ENCODE assay signal across 1 cellular context in the genomic region with DNA sequence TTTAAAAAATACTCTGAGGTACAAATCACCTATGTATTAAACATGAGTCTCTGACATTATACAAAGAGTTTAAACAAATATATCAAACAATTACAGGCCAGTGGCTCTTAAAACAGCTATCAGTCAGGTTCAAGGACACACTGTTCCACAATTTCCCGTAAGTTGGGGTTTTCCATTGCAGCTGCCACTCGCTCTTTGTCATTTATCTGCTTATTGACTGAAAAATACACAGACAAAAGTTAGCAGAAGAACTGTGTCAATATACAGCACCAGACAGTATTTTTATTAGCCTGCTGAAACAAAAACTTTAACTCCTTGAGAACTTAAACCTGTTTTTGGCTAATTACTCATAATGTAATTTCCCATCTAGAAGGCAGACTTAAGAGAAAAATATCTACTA.
TF ChIP-seq lines count a peak whose summit lies in the region.

No MANE protein-coding gene starts in this region.

TF ChIP-seq in HepG2, 621 proteins besides CTCF, POLR2A, EP300 and RAD21 (continued from another document and continues in another):
- TF ChIP-seq, protein P1, sequence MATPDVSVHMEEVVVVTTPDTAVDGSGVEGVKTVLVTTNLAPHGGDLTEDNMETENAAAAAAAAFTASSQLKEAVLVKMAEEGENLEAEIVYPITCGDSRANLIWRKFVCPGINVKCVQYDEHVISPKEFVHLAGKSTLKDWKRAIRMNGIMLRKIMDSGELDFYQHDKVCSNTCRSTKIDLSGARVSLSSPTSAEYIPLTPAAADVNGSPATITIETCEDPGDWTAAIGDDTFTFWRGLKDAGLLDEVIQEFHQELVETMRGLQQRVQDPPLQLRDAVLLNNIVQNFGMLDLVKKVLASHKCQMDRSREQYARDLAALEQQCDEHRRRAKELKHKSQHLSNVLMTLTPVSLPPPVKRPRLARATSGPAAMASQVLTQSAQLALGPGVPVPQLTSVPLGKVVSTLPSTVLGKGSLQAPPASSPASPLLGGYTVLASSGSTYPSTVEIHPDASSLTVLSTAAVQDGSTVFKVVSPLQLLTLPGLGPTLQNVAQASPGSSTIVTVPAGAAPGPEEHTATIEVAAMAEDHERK (CRISPR knock-in tag; IDR thresholded peaks at IDR 0.05; ENCODE audit: low read depth) = no peak
- no peak for TF ChIP-seq ZNF788 (CRISPR knock-in tag; IDR thresholded peaks at IDR 0.05; ENCODE audit: borderline replicate concordance)
- no peak for TF ChIP-seq ZNF552 (CRISPR knock-in tag; IDR thresholded peaks at IDR 0.05; ENCODE audit: borderline replicate concordance)
- TF ChIP-seq RBAK (CRISPR knock-in tag; IDR thresholded peaks at IDR 0.05) = no peak
- peak; percentile 48; the same call in 1 of the 2 replicates for TF ChIP-seq CBFB (CRISPR knock-in tag; IDR thresholded peaks at IDR 0.05)
- TF ChIP-seq, protein P2, sequence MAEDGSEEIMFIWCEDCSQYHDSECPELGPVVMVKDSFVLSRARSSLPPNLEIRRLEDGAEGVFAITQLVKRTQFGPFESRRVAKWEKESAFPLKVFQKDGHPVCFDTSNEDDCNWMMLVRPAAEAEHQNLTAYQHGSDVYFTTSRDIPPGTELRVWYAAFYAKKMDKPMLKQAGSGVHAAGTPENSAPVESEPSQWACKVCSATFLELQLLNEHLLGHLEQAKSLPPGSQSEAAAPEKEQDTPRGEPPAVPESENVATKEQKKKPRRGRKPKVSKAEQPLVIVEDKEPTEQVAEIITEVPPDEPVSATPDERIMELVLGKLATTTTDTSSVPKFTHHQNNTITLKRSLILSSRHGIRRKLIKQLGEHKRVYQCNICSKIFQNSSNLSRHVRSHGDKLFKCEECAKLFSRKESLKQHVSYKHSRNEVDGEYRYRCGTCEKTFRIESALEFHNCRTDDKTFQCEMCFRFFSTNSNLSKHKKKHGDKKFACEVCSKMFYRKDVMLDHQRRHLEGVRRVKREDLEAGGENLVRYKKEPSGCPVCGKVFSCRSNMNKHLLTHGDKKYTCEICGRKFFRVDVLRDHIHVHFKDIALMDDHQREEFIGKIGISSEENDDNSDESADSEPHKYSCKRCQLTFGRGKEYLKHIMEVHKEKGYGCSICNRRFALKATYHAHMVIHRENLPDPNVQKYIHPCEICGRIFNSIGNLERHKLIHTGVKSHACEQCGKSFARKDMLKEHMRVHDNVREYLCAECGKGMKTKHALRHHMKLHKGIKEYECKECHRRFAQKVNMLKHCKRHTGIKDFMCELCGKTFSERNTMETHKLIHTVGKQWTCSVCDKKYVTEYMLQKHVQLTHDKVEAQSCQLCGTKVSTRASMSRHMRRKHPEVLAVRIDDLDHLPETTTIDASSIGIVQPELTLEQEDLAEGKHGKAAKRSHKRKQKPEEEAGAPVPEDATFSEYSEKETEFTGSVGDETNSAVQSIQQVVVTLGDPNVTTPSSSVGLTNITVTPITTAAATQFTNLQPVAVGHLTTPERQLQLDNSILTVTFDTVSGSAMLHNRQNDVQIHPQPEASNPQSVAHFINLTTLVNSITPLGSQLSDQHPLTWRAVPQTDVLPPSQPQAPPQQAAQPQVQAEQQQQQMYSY (CRISPR knock-in tag; IDR thresholded peaks at IDR 0.05) = no peak; the same call in 1 of the 2 replicates
- TF ChIP-seq, protein P3, sequence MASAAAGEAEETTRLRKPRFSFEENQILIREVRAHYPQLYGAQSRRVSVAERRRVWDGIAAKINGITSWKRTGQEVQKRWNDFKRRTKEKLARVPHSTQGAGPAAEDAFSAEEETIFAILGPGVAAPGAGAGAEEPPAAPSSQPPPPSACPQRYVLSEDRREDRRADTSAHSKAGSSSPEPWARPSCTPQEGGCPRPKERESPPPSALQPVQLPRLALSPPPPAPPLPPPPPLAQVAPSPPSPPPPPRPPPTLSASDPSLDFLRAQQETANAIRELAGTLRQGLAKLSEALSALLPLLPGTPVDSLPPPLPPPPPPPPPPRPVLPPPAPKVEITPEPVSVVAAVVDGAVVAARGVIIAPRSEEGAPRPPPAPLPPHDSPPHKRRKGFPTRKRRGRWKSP (CRISPR knock-in tag; IDR thresholded peaks at IDR 0.05) = peak; percentile 37; the same call in 1 of the 2 replicates
- TF ChIP-seq, protein P4, sequence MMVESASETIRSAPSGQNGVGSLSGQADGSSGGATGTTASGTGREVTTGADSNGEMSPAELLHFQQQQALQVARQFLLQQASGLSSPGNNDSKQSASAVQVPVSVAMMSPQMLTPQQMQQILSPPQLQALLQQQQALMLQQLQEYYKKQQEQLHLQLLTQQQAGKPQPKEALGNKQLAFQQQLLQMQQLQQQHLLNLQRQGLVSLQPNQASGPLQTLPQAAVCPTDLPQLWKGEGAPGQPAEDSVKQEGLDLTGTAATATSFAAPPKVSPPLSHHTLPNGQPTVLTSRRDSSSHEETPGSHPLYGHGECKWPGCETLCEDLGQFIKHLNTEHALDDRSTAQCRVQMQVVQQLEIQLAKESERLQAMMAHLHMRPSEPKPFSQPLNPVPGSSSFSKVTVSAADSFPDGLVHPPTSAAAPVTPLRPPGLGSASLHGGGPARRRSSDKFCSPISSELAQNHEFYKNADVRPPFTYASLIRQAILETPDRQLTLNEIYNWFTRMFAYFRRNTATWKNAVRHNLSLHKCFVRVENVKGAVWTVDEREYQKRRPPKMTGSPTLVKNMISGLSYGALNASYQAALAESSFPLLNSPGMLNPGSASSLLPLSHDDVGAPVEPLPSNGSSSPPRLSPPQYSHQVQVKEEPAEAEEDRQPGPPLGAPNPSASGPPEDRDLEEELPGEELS (CRISPR knock-in tag; IDR thresholded peaks at IDR 0.05) = peak; percentile 89
- TF ChIP-seq, protein P5, sequence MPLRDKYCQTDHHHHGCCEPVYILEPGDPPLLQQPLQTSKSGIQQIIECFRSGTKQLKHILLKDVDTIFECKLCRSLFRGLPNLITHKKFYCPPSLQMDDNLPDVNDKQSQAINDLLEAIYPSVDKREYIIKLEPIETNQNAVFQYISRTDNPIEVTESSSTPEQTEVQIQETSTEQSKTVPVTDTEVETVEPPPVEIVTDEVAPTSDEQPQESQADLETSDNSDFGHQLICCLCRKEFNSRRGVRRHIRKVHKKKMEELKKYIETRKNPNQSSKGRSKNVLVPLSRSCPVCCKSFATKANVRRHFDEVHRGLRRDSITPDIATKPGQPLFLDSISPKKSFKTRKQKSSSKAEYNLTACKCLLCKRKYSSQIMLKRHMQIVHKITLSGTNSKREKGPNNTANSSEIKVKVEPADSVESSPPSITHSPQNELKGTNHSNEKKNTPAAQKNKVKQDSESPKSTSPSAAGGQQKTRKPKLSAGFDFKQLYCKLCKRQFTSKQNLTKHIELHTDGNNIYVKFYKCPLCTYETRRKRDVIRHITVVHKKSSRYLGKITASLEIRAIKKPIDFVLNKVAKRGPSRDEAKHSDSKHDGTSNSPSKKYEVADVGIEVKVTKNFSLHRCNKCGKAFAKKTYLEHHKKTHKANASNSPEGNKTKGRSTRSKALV (CRISPR knock-in tag; IDR thresholded peaks at IDR 0.05) = no peak
- TF ChIP-seq, protein P6, sequence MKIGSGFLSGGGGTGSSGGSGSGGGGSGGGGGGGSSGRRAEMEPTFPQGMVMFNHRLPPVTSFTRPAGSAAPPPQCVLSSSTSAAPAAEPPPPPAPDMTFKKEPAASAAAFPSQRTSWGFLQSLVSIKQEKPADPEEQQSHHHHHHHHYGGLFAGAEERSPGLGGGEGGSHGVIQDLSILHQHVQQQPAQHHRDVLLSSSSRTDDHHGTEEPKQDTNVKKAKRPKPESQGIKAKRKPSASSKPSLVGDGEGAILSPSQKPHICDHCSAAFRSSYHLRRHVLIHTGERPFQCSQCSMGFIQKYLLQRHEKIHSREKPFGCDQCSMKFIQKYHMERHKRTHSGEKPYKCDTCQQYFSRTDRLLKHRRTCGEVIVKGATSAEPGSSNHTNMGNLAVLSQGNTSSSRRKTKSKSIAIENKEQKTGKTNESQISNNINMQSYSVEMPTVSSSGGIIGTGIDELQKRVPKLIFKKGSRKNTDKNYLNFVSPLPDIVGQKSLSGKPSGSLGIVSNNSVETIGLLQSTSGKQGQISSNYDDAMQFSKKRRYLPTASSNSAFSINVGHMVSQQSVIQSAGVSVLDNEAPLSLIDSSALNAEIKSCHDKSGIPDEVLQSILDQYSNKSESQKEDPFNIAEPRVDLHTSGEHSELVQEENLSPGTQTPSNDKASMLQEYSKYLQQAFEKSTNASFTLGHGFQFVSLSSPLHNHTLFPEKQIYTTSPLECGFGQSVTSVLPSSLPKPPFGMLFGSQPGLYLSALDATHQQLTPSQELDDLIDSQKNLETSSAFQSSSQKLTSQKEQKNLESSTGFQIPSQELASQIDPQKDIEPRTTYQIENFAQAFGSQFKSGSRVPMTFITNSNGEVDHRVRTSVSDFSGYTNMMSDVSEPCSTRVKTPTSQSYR (CRISPR knock-in tag; IDR thresholded peaks at IDR 0.05; ENCODE audit: borderline replicate concordance) = peak; percentile 56; the same call in 1 of the 2 replicates
- no peak for TF ChIP-seq ZNF225 (CRISPR knock-in tag; IDR thresholded peaks at IDR 0.05)
- TF ChIP-seq RFXAP (CRISPR knock-in tag; IDR thresholded peaks at IDR 0.05; ENCODE audit: borderline replicate concordance) = no peak
- no peak for TF ChIP-seq U2AF1 (optimal IDR thresholded peaks at IDR 0.05; ENCODE audit: low read depth, low read length)
- no peak for TF ChIP-seq ATF7-NPFF (CRISPR knock-in tag; IDR thresholded peaks at IDR 0.05; ENCODE audit: low read depth)
- peak; percentile 68 for TF ChIP-seq MEIS2 (CRISPR knock-in tag; IDR thresholded peaks at IDR 0.05)
- TF ChIP-seq ZNF180 (CRISPR knock-in tag; IDR thresholded peaks at IDR 0.05; ENCODE audit: borderline replicate concordance, low read depth) = no peak
- TF ChIP-seq ZNF484 (CRISPR knock-in tag; IDR thresholded peaks at IDR 0.05; ENCODE audit: borderline replicate concordance, low read depth) = no peak
- no peak for TF ChIP-seq ZNF260 (CRISPR knock-in tag; IDR thresholded peaks at IDR 0.05; ENCODE audit: borderline replicate concordance, low read depth)
- no peak for TF ChIP-seq ZBTB1 (CRISPR knock-in tag; IDR thresholded peaks at IDR 0.05; ENCODE audit: borderline replicate concordance)
- peak; percentile 48; the same call in 1 of the 2 replicates for TF ChIP-seq GATAD1 (CRISPR knock-in tag; IDR thresholded peaks at IDR 0.05)
- TF ChIP-seq, protein P7, sequence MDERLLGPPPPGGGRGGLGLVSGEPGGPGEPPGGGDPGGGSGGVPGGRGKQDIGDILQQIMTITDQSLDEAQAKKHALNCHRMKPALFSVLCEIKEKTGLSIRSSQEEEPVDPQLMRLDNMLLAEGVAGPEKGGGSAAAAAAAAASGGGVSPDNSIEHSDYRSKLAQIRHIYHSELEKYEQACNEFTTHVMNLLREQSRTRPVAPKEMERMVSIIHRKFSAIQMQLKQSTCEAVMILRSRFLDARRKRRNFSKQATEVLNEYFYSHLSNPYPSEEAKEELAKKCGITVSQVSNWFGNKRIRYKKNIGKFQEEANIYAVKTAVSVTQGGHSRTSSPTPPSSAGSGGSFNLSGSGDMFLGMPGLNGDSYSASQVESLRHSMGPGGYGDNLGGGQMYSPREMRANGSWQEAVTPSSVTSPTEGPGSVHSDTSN (CRISPR knock-in tag; IDR thresholded peaks at IDR 0.05) = no peak
- TF ChIP-seq SIN3A (IDR thresholded peaks at IDR 0.05; ENCODE audit: borderline replicate concordance, low read depth, low read length) = no peak
- TF ChIP-seq HNF4A (CRISPR knock-in tag; IDR thresholded peaks at IDR 0.05) = peak; percentile 69
- no peak for TF ChIP-seq NFE2L1 (CRISPR knock-in tag; IDR thresholded peaks at IDR 0.05; ENCODE audit: borderline replicate concordance)
- no peak for TF ChIP-seq SRF (IDR thresholded peaks at IDR 0.05; ENCODE audit: low read depth, low read length)
- TF ChIP-seq KDM3A (CRISPR knock-in tag; IDR thresholded peaks at IDR 0.05; ENCODE audit: low read depth) = no peak
- no peak for TF ChIP-seq KLF12 (CRISPR knock-in tag; IDR thresholded peaks at IDR 0.05; ENCODE audit: borderline replicate concordance)
- no peak for TF ChIP-seq MEIS1 (CRISPR knock-in tag; IDR thresholded peaks at IDR 0.05; ENCODE audit: borderline replicate concordance)
- TF ChIP-seq, protein P8, sequence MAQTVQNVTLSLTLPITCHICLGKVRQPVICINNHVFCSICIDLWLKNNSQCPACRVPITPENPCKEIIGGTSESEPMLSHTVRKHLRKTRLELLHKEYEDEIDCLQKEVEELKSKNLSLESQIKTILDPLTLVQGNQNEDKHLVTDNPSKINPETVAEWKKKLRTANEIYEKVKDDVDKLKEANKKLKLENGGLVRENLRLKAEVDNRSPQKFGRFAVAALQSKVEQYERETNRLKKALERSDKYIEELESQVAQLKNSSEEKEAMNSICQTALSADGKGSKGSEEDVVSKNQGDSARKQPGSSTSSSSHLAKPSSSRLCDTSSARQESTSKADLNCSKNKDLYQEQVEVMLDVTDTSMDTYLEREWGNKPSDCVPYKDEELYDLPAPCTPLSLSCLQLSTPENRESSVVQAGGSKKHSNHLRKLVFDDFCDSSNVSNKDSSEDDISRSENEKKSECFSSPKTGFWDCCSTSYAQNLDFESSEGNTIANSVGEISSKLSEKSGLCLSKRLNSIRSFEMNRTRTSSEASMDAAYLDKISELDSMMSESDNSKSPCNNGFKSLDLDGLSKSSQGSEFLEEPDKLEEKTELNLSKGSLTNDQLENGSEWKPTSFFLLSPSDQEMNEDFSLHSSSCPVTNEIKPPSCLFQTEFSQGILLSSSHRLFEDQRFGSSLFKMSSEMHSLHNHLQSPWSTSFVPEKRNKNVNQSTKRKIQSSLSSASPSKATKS (CRISPR knock-in tag; IDR thresholded peaks at IDR 0.05) = no peak
- TF ChIP-seq ZFP37 (CRISPR knock-in tag; IDR thresholded peaks at IDR 0.05; ENCODE audit: borderline replicate concordance) = no peak
- no peak for TF ChIP-seq HOXA9 (CRISPR knock-in tag; IDR thresholded peaks at IDR 0.05; ENCODE audit: borderline replicate concordance)
- no peak for TF ChIP-seq MTA1 (CRISPR knock-in tag; IDR thresholded peaks at IDR 0.05; ENCODE audit: borderline replicate concordance)
- no peak for TF ChIP-seq FIP1L1 (IDR thresholded peaks at IDR 0.05; ENCODE audit: borderline replicate concordance, insufficient read depth, low read depth, low read length)
- no peak for TF ChIP-seq ARHGAP35 (CRISPR knock-in tag; IDR thresholded peaks at IDR 0.05; ENCODE audit: borderline replicate concordance)
- TF ChIP-seq JUN (CRISPR knock-in tag; IDR thresholded peaks at IDR 0.05) = no peak
- no peak for TF ChIP-seq KLF15 (CRISPR knock-in tag; IDR thresholded peaks at IDR 0.05; ENCODE audit: borderline replicate concordance)
- TF ChIP-seq PHB2 (IDR thresholded peaks at IDR 0.05; ENCODE audit: partially characterized antibody) = no peak
- no peak for TF ChIP-seq KMT2A (CRISPR knock-in tag; IDR thresholded peaks at IDR 0.05)
- no peak for TF ChIP-seq ZNF841 (CRISPR knock-in tag; IDR thresholded peaks at IDR 0.05; ENCODE audit: borderline replicate concordance)
- TF ChIP-seq, protein P9, sequence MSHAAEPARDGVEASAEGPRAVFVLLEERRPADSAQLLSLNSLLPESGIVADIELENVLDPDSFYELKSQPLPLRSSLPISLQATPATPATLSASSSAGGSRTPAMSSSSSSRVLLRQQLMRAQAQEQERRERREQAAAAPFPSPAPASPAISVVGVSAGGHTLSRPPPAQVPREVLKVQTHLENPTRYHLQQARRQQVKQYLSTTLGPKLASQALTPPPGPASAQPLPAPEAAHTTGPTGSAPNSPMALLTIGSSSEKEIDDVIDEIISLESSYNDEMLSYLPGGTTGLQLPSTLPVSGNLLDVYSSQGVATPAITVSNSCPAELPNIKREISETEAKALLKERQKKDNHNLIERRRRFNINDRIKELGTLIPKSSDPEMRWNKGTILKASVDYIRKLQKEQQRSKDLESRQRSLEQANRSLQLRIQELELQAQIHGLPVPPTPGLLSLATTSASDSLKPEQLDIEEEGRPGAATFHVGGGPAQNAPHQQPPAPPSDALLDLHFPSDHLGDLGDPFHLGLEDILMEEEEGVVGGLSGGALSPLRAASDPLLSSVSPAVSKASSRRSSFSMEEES (CRISPR knock-in tag; IDR thresholded peaks at IDR 0.05) = peak; percentile 46; the same call in 1 of the 2 replicates
- TF ChIP-seq, protein P10, sequence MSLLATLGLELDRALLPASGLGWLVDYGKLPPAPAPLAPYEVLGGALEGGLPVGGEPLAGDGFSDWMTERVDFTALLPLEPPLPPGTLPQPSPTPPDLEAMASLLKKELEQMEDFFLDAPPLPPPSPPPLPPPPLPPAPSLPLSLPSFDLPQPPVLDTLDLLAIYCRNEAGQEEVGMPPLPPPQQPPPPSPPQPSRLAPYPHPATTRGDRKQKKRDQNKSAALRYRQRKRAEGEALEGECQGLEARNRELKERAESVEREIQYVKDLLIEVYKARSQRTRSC (CRISPR knock-in tag; IDR thresholded peaks at IDR 0.05; ENCODE audit: low read depth) = no peak
